ENCODE assay signal across 27 cellular contexts in the genomic region with DNA sequence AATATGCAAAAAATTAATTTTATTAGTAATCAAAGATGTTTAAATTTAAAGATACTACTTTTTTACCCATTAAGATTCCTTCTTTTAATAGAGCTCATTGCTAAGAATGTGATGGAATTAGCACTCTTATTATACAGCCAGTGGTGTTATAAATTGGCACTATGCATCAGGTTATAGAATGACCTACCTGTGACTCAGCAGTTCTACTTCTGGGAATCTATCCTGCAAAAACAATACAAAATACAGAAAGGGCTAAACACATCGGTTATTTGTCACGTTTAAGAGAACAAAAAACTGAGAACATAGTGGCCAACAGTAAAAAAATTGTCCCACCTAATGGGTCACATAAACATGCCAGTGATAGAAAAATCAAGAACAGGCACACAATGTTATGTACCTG. TPM values are rescaled to one million over a fixed set of nuclear protein-coding genes. Genes with fewer than 3 reads are reported as not detected.
DNase-seq lines count a peak whose midpoint lies in the region; ATAC-seq and TF ChIP-seq lines count a peak whose summit lies in the region.
"Had no signal": no experiment of that assay in that cellular context is flagged by ENCODE, and none has a peak within 500 bp of the region (broad histone marks: within the 10 kb centered on the region; RNA-seq: fewer than 3 reads in every experiment).

No MANE protein-coding gene starts in this region.

- in situ Hi-C loops in IMR-90 (cut with MboI; ENCODE audit: low sequenced_read_pairs), result no loop called here
- in situ Hi-C loops in mammary epithelial cell (cut with MboI; ENCODE audit: low sequenced_read_pairs in 2 of 2), result loop anchor here in 1 of 2 donors (25.0 kb wide), 1 partner anchor 465 kb away; the partner anchor contains the start of gene FAM136A

- H3K4me1 ChIP-seq in breast epithelium (no peaks in the 10 kb centered on the region), IMR-90 (ENCODE audit: control insufficient read depth, insufficient read depth, low read length) (no peaks in the 10 kb centered on the region), mammary epithelial cell (ENCODE audit: insufficient read depth, low read length) (peaks cover 11% of the 10 kb centered on the region)
- H3K4me1 ChIP-seq: SJSA1 had no signal

- peaks cover 8% of the 10 kb centered on the region for H3K4me1 Mint-ChIP-seq in MCF 10A (ENCODE audit: insufficient read depth, unreplicated experiment)

- peaks cover 22% of the 10 kb centered on the region for H3K27me3 Mint-ChIP-seq in MCF 10A (ENCODE audit: insufficient read depth, unreplicated experiment)

- H3K36me3 ChIP-seq in breast epithelium, result no peaks in the 10 kb centered on the region
- no peaks in the 10 kb centered on the region for H3K36me3 ChIP-seq in IMR-90 (ENCODE audit: control insufficient read depth, insufficient read depth, low read length)
- H3K36me3 ChIP-seq in mammary epithelial cell (ENCODE audit: insufficient read depth, low read length), result no peaks in the 10 kb centered on the region
- H3K36me3 ChIP-seq: HAP-1, SJSA1 had no signal

- H3K4me2 ChIP-seq in IMR-90 (ENCODE audit: low read depth, low read length), result no peak overlapping the region
- H3K4me2 ChIP-seq in mammary epithelial cell (ENCODE audit: insufficient read depth, low read depth, low read length), result no peak overlapping the region

- H3K18ac ChIP-seq in IMR-90 (ENCODE audit: low read depth, low read length), result no peak overlapping the region

- no peak overlapping the region for H3K14ac ChIP-seq in IMR-90 (replicated peaks; ENCODE audit: low read depth, low read length)

- DNase-seq in MCF 10A (ENCODE audit: unreplicated experiment) (peak; percentile 57), breast epithelium (ENCODE audit: low spot score in 2 of 2) (no peak), IMR-90 (no peak), mammary epithelial cell (peak; percentile 12), renal cortical epithelial cell (ENCODE audit: low read depth) (peak; percentile 20), NCI-H774 (lab: John Stamatoyannopoulos, UW) (no peak), HK-2 (ENCODE audit: unreplicated experiment) (no peak), NCI-H510A (lab: John Stamatoyannopoulos, UW) (no peak)
- DNase-seq: AML-193; C1 segment of cervical spinal cord; Calu3; CD8-positive, alpha-beta T cell; DMS153; GF-D8; NCI-H1092; NCI-H1436; NCI-H1930; NCI-H226; NCI-H524; NCI-H82 had no signal

- TF ChIP-seq RAD21 in IMR-90 (IDR thresholded peaks at IDR 0.05; ENCODE audit: low read length), result no peak

- no peaks in the 10 kb centered on the region for H3K9me1 ChIP-seq in IMR-90 (ENCODE audit: insufficient read depth, low read length)

- H4K8ac ChIP-seq in IMR-90 (ENCODE audit: low read depth in 2 of 2, low read length in 2 of 2), result no peak overlapping the region

- H3K4me3 ChIP-seq in breast epithelium (no peak overlapping the region), IMR-90 (ENCODE audit: insufficient read depth, low read depth, low read length) (no peak overlapping the region), mammary epithelial cell (replicated peaks in 1 of 3; ENCODE audit: insufficient read depth in 1 of 3, low read depth in 2 of 3, low read length in 3 of 3) (no peak overlapping the region)
- H3K4me3 ChIP-seq: HAP-1, SJSA1 had no signal

- H2BK5ac ChIP-seq in IMR-90 (ENCODE audit: low read depth, low read length, poor library complexity, severe bottlenecking), result no peak overlapping the region

- H3K9ac ChIP-seq in IMR-90 (ENCODE audit: low read depth, low read length) (no peak overlapping the region), mammary epithelial cell (ENCODE audit: insufficient read depth, low read length) (no peak overlapping the region)

- H2BK120ac ChIP-seq in IMR-90 (ENCODE audit: low read depth, low read length), result no peak overlapping the region

- no peak overlapping the region for H2BK15ac ChIP-seq in IMR-90 (ENCODE audit: low read depth, low read length)

- H3K79me1 ChIP-seq in IMR-90 (ENCODE audit: low read depth in 1 of 2, low read length in 2 of 2), result no peaks in the 10 kb centered on the region

- no peak overlapping the region for H3K56ac ChIP-seq in IMR-90 (ENCODE audit: extremely low read depth, insufficient read depth, low read length)

- H2BK20ac ChIP-seq in IMR-90 (ENCODE audit: low read depth, low read length), result no peak overlapping the region

- no peak overlapping the region for H2AK5ac ChIP-seq in IMR-90 (ENCODE audit: low read depth, low read length)

- CTCF ChIA-PET in MCF 10A (lab: Yijun Ruan, JAX), result interaction anchor here (0.7 kb wide), 1 partner anchor 10 kb away, joined by 3 read pairs; the partner anchor contains the start of gene ADD2
- CTCF ChIA-PET in IMR-90 (lab: Yijun Ruan, JAX), result no interaction called here
- CTCF ChIA-PET in mammary epithelial cell (lab: Charles Lee; ENCODE audit: low non-redundant PET), result interaction anchor here (0.5 kb wide), 1 partner anchor 251 kb away, joined by 3 read pairs; no protein-coding TSS in a partner anchor

- no peak overlapping the region for H4K91ac ChIP-seq in IMR-90 (ENCODE audit: insufficient read depth, low read depth, low read length)

- H3K27me3 ChIP-seq in breast epithelium (peaks cover 0 to 8% of the 10 kb centered on the region in 2 donors), IMR-90 (ENCODE audit: control insufficient read depth, insufficient read depth, low read length) (peaks cover 4% of the 10 kb centered on the region; the same call in 1 of the 2 replicates), mammary epithelial cell (ENCODE audit: insufficient read depth, low read length) (no peaks in the 10 kb centered on the region)

- intact Hi-C loops in MCF 10A (cut with micrococcal nuclease) (no loop called here), breast epithelium (cut with DNase I; ENCODE audit: low total_unique reads) (no loop called here), IMR-90 (cut with micrococcal nuclease) (no loop called here), mammary epithelial cell (cut with micrococcal nuclease) (no loop called here)

- no peak overlapping the region for H3K4ac ChIP-seq in IMR-90 (ENCODE audit: low read depth, low read length)

- ATAC-seq in IMR-90 (ENCODE audit: low read depth), result no peak
- ATAC-seq: CD8-positive, alpha-beta T cell had no signal

- H3K4me3 Mint-ChIP-seq in MCF 10A (ENCODE audit: unreplicated experiment), result no peak overlapping the region
- H3K4me3 Mint-ChIP-seq: CD8-positive, alpha-beta T cell had no signal

- BruUV-seq in MCF 10A (replicated peaks; lab: Mats Ljungman, UMichigan) (no TSS peak), IMR-90 (replicated peaks; lab: Mats Ljungman, UMichigan) (no TSS peak), mammary epithelial cell (replicated peaks; lab: Mats Ljungman, UMichigan) (no TSS peak)

- no peaks in the 10 kb centered on the region for H4K20me1 ChIP-seq in IMR-90 (ENCODE audit: insufficient read depth, low read length)
- no peaks in the 10 kb centered on the region for H4K20me1 ChIP-seq in mammary epithelial cell (ENCODE audit: insufficient read depth, low read length)

- H3K79me2 ChIP-seq in mammary epithelial cell (ENCODE audit: insufficient read depth, low read length), result no peaks in the 10 kb centered on the region

- H2AFZ ChIP-seq in IMR-90 (replicated peaks; ENCODE audit: low read length, poor library complexity), result no peak overlapping the region
- no peak overlapping the region for H2AFZ ChIP-seq in mammary epithelial cell (ENCODE audit: low read depth, low read length)

- H3K27ac Mint-ChIP-seq in MCF 10A (ENCODE audit: low read depth, unreplicated experiment), result no peak overlapping the region
- H3K27ac Mint-ChIP-seq: CD8-positive, alpha-beta T cell had no signal

- no peaks in the 10 kb centered on the region for H3K36me3 Mint-ChIP-seq in MCF 10A (ENCODE audit: insufficient read depth, unreplicated experiment)
- H3K36me3 Mint-ChIP-seq: CD8-positive, alpha-beta T cell had no signal

- TF ChIP-seq CTCF in MCF 10A (IDR thresholded peaks at IDR 0.05; ENCODE audit: unreplicated experiment) (no peak), breast epithelium (IDR thresholded peaks at IDR 0.05) (no peak), IMR-90 (conservative IDR thresholded peaks at IDR 0.05; ENCODE audit: low read depth, low read length) (no peak), mammary epithelial cell (conservative IDR thresholded peaks at IDR 0.05 in 1 of 2, IDR thresholded peaks at IDR 0.05 in 1 of 2; ENCODE audit: extremely low read depth in 1 of 2, insufficient read depth in 1 of 2, low read depth in 1 of 2, low read length in 2 of 2) (no peak)

- H3K27ac ChIP-seq in breast epithelium (no peak overlapping the region), IMR-90 (ENCODE audit: insufficient read depth, low read length) (no peak overlapping the region), mammary epithelial cell (ENCODE audit: insufficient read depth, low read depth, low read length) (no peak overlapping the region)
- H3K27ac ChIP-seq: 22Rv1, SJSA1 had no signal

- WGBS in IMR-90 (ENCODE audit: extremely low coverage in 2 of 2, insufficient read length in 1 of 2), 2 experiments, result no CpG with 5 or more reads among the region's 2 CpGs
- 14% methylated on average over 2 of the region's 2 CpGs for WGBS in mammary epithelial cell (ENCODE audit: low coverage, missing lambda C conversion rate)

- H3K23ac ChIP-seq in IMR-90 (ENCODE audit: low read depth, low read length), result no peak overlapping the region

- POLR2A ChIA-PET in MCF 10A (lab: Yijun Ruan, JAX) (no interaction called here), IMR-90 (lab: Charles Lee; ENCODE audit: unreplicated experiment) (no interaction called here)

- no peak for TF ChIP-seq POLR2A in breast epithelium (IDR thresholded peaks at IDR 0.05)
- TF ChIP-seq POLR2A in IMR-90 (IDR thresholded peaks at IDR 0.05; ENCODE audit: low read depth, low read length), result no peak

- H3K9me3 Mint-ChIP-seq in MCF 10A (ENCODE audit: unreplicated experiment), result peaks cover 7% of the 10 kb centered on the region
- H3K9me3 Mint-ChIP-seq: CD8-positive, alpha-beta T cell had no signal

- H2AK9ac ChIP-seq in IMR-90 (replicated peaks; ENCODE audit: low read depth, low read length, poor library complexity), result no peak overlapping the region

- no peaks in the 10 kb centered on the region for H3K9me3 ChIP-seq in breast epithelium
- H3K9me3 ChIP-seq in IMR-90 (ENCODE audit: control insufficient read depth, insufficient read depth, low read length), result no peaks in the 10 kb centered on the region
- no peaks in the 10 kb centered on the region for H3K9me3 ChIP-seq in mammary epithelial cell (replicated peaks; ENCODE audit: insufficient read depth, low read length)
- H3K9me3 ChIP-seq: HAP-1, SJSA1 had no signal

- dilution Hi-C loops in IMR-90 (cut with HindIII; ENCODE audit: low sequenced_read_pairs, unreplicated experiment), result no loop called here
- dilution Hi-C loops in mammary epithelial cell (cut with HindIII; ENCODE audit: low sequenced_read_pairs), result no loop called here

- no peak overlapping the region for H4K5ac ChIP-seq in IMR-90 (ENCODE audit: low read depth, low read length)

RNA-seq across cellular contexts. Expression of gene ADD2, which starts 9.4 kb away (rescaled TPM):
- 0.23 and 0.34 TPM in 2 replicates for total RNA-seq in MCF 10A (2022)
- 1 to 10 TPM; 1.3 to 2.3 (median 1.9) TPM for total RNA-seq in breast epithelium
- total RNA-seq in IMR-90 (2012; rRNA removed), result not detected in 2 replicates
- not detected in 2 replicates for polyA plus RNA-seq in IMR-90 (2012; rRNA removed)
- 0.02 TPM in 1 of 2 replicates, not detected in the other for polyA plus RNA-seq in IMR-90 (2012; cell fraction: cytosol; rRNA removed)
- polyA plus RNA-seq in IMR-90 (2012; cell fraction: nucleus; rRNA removed; ENCODE audit: low replicate concordance), result 0.05 TPM in 1 of 2 replicates, not detected in the other
- total RNA-seq in mammary epithelial cell, result not detected
- polyA plus RNA-seq in mammary epithelial cell, result 0.06 TPM
- not detected for polyA minus RNA-seq in mammary epithelial cell
- total RNA-seq in renal cortical epithelial cell, result 0.35 and 2.3 TPM in 2 replicates
- total RNA-seq: LHCN-M2, OCI-LY7, SJSA1 had no signal

RNA-seq across cellular contexts. Expression of gene FIGLA, which starts 13.0 kb away (rescaled TPM):
- total RNA-seq in MCF 10A (2022) (not detected in 2 replicates), breast epithelium (not detected), IMR-90 (2012; rRNA removed) (not detected in 2 replicates), mammary epithelial cell (not detected), renal cortical epithelial cell (not detected in 2 replicates)
- polyA plus RNA-seq in IMR-90 (2012; rRNA removed) (not detected in 2 replicates), mammary epithelial cell (not detected)
- not detected in 2 replicates for polyA plus RNA-seq in IMR-90 (2012; cell fraction: cytosol; rRNA removed)
- not detected in 2 replicates for polyA plus RNA-seq in IMR-90 (2012; cell fraction: nucleus; rRNA removed; ENCODE audit: low replicate concordance)
- polyA minus RNA-seq in mammary epithelial cell, result not detected
- total RNA-seq: Calu3; CD8-positive, alpha-beta T cell; LHCN-M2; OCI-LY7; SJSA1; T-helper 1 cell treated with Interleukin-12 subunit alpha and Interleukin-12 subunit beta and Interleukin-4 antibody, amounts not matched to agents 30 ng/mL and 1 ng/mL, for 36 hours had no signal
- polyA plus RNA-seq: AG04450 had no signal

RNA-seq across cellular contexts. Expression of gene CLEC4F, which starts 42.9 kb away (rescaled TPM):
- not detected in 2 replicates for total RNA-seq in MCF 10A (2022)
- total RNA-seq in breast epithelium, result under 1 TPM in 1 of 3 donors, not detected in 2; 0.88 TPM
- total RNA-seq in IMR-90 (2012; rRNA removed), result not detected in 2 replicates
- not detected in 2 replicates for polyA plus RNA-seq in IMR-90 (2012; rRNA removed)
- polyA plus RNA-seq in IMR-90 (2012; cell fraction: cytosol; rRNA removed), result not detected in 2 replicates
- polyA plus RNA-seq in IMR-90 (2012; cell fraction: nucleus; rRNA removed; ENCODE audit: low replicate concordance), result not detected in 2 replicates
- total RNA-seq in mammary epithelial cell, result not detected
- not detected for polyA plus RNA-seq in mammary epithelial cell
- polyA minus RNA-seq in mammary epithelial cell, result not detected
- not detected in 2 replicates for total RNA-seq in renal cortical epithelial cell
- total RNA-seq: Calu3; CD8-positive, alpha-beta T cell; LHCN-M2; OCI-LY7; SJSA1 had no signal
- polyA plus RNA-seq: AG04450 had no signal

RNA-seq across cellular contexts. Expression of gene CD207, which starts 58.2 kb away (rescaled TPM):
- total RNA-seq in MCF 10A (2022), result not detected in 2 replicates
- total RNA-seq in breast epithelium, result under 1 TPM in 2 of 3 donors, not detected in 1; 0.33 to 0.88 TPM
- total RNA-seq in IMR-90 (2012; rRNA removed), result not detected in 2 replicates
- not detected in 2 replicates for polyA plus RNA-seq in IMR-90 (2012; rRNA removed)
- not detected in 2 replicates for polyA plus RNA-seq in IMR-90 (2012; cell fraction: cytosol; rRNA removed)
- polyA plus RNA-seq in IMR-90 (2012; cell fraction: nucleus; rRNA removed; ENCODE audit: low replicate concordance), result not detected in 2 replicates
- total RNA-seq in mammary epithelial cell, result not detected
- polyA plus RNA-seq in mammary epithelial cell, result not detected
- polyA minus RNA-seq in mammary epithelial cell, result not detected
- total RNA-seq in renal cortical epithelial cell, result not detected in 2 replicates
- total RNA-seq: Calu3; CD8-positive, alpha-beta T cell; LHCN-M2; OCI-LY7; SJSA1; T-helper 1 cell treated with Interleukin-12 subunit alpha and Interleukin-12 subunit beta and Interleukin-4 antibody, amounts not matched to agents 30 ng/mL and 1 ng/mL, for 36 hours had no signal
- polyA plus RNA-seq: AG04450 had no signal

Comparison
In these comparisons a context has a peak if more than half of its experiments do, and no peak if none do; other contexts are left out.
1. DNase-seq: peak in MCF 10A (single experiment), mammary epithelial cell (single experiment) and renal cortical epithelial cell (single experiment); none in breast epithelium (0 of 2), IMR-90 (single experiment), NCI-H774 (single experiment), HK-2 (single experiment) and NCI-H510A (single experiment).